Comparison of ENCODE assay signal across 25 cellular contexts in the genomic region with DNA sequence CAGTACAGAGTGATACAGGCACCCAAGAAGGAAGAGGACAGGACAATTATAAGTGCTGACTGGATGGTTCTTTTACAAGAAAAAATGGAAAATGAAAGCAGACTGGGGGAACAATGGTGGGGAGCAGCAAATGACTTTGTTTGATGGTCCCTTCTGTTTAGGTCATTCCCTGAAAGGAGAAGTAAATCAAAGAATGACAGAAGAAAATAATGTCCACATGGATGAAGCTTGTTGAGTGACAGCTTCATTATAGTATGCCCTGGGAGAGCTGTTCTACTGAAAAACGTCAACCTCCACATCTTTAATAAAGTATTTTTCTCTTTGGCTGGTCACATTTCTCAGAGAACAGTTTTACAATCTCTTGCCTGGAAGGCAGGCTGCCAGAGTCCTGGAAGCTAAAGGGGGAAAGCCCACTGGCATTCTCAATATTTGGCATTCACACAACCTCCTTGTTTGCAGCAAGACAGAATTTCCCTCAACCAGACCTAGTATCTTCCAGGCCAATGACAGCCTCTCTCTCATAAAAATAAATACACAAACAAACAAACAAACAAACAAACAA.
DNase-seq lines count a peak whose midpoint lies in the region; ATAC-seq, FAIRE-seq and TF ChIP-seq lines count a peak whose summit lies in the region.
"Had no signal": no experiment of that assay in that cellular context is flagged by ENCODE, and none has a peak within 500 bp of the region (broad histone marks: within the 10 kb centered on the region; RNA-seq: fewer than 3 reads in every experiment).

No MANE protein-coding gene starts in this region.

- no peak for TF ChIP-seq EP300 in K562 (IDR thresholded peaks at IDR 0.05; ENCODE audit: low read length)

- intact Hi-C loops in K562 (cut with micrococcal nuclease) = no loop called here
- intact Hi-C loops in uterus (cut with DNase I; ENCODE audit: low total_unique reads) = no loop called here

- no TSS peak for BruUV-seq in K562 (replicated peaks; lab: Mats Ljungman, UMichigan)

- H3K27ac ChIP-seq in K562 (ENCODE audit: extremely low read depth, low read depth, low read length) = no peak overlapping the region
- peak overlapping the region; percentile 17 to 45 for H3K27ac ChIP-seq in uterus
- H3K27ac ChIP-seq: 22Rv1; BLaER1 treated with 17β-estradiol and CSF1 and Interleukin-3, amounts not matched to agents 10 nM and 100 nM; prostate gland had no signal

- TF ChIP-seq POLR2A in K562 (conservative IDR thresholded peaks at IDR 0.05) = no peak
- TF ChIP-seq POLR2A in uterus (IDR thresholded peaks at IDR 0.05) = no peak

- no peaks in the 10 kb centered on the region for H3K9me3 ChIP-seq in K562 (replicated peaks; ENCODE audit: control insufficient read depth, insufficient read depth, low read depth, low read length)
- no peaks in the 10 kb centered on the region for H3K9me3 ChIP-seq in uterus
- H3K9me3 ChIP-seq: gastroesophageal sphincter, prostate gland had no signal

- no peak for FAIRE-seq in K562 (lab: Jason Lieb, UNC)
- FAIRE-seq: bronchial epithelial cell, endothelial cell of umbilical vein had no signal

- TF ChIP-seq CTCF in K562 (IDR thresholded peaks at IDR 0.05 in 2 of 3, conservative IDR thresholded peaks at IDR 0.05 in 1 of 3; ENCODE audit: insufficient read depth in 2 of 3, low read depth in 1 of 3, low read length in 3 of 3) (no peak), uterus (IDR thresholded peaks at IDR 0.05) (no peak), omental fat pad (IDR thresholded peaks at IDR 0.05) (no peak)

- no peak overlapping the region for H3K4me2 ChIP-seq in K562 (ENCODE audit: insufficient read depth, low read length)
- H3K4me2 ChIP-seq: BLaER1 treated with 17β-estradiol and CSF1 and Interleukin-3, amounts not matched to agents 10 nM and 100 nM had no signal

- H3K9ac ChIP-seq in K562 (ENCODE audit: insufficient read depth in 1 of 2, low read depth in 2 of 2, low read length in 2 of 2) = no peak overlapping the region
- H3K9ac ChIP-seq: BLaER1 treated with 17β-estradiol and CSF1 and Interleukin-3, amounts not matched to agents 10 nM and 100 nM had no signal

- H3K27me3 Mint-ChIP-seq in activated naive CD8-positive, alpha-beta T cell treated with anti-CD3 and anti-CD28 coated beads for 36 hours = no peaks in the 10 kb centered on the region
- no peaks in the 10 kb centered on the region for H3K27me3 Mint-ChIP-seq in activated naive CD8-positive, alpha-beta T cell treated with anti-CD3 and anti-CD28 coated beads, Interleukin-2, amount 50 U/mL, for 24 hours
- H3K27me3 Mint-ChIP-seq: activated naive CD8-positive, alpha-beta T cell treated with anti-CD3 and anti-CD28 coated beads, Interleukin-2, amount 10 ng/mL, durations not matched to agents 7 days and 5 days; activated T-helper 17 cell treated with anti-CD3 and anti-CD28 coated beads, Interleukin-2, amount 50 U/mL, for 72 hours; dendritic cell treated with granulocyte-macrophage colony-stimulating factor and Interleukin-4, amounts not matched to agents 40 ng/mL and 50 ng/mL, for 4 days; stimulated activated naive CD8-positive, alpha-beta T cell treated with anti-CD3 and anti-CD28 coated beads, Interleukin-15, Interleukin-2, amounts not matched to agents 100 ng/mL and 50 ng/mL, for 24 hours had no signal

- no peak for ATAC-seq in activated naive CD8-positive, alpha-beta T cell treated with anti-CD3 and anti-CD28 coated beads, Interleukin-2, amount 50 U/mL, for 24 hours
- ATAC-seq in K562 (no peak), HG03520 (IDR thresholded peaks at IDR 0.05; ENCODE audit: unreplicated experiment) (no peak), GM21390 (IDR thresholded peaks at IDR 0.05; ENCODE audit: unreplicated experiment) (no peak), omental fat pad (ENCODE audit: low FRiP score) (no peak)
- ATAC-seq: activated T-helper 17 cell treated with anti-CD3 and anti-CD28 coated beads, Interleukin-2, amount 50 U/mL, for 72 hours; gastroesophageal sphincter; PC-3 had no signal

- no peak for TF ChIP-seq RAD21 in K562 (CRISPR knock-in tag; conservative IDR thresholded peaks at IDR 0.05 in 1 of 2, IDR thresholded peaks at IDR 0.05 in 1 of 2)

- peaks cover 5% of the 10 kb centered on the region for H3K36me3 Mint-ChIP-seq in activated naive CD8-positive, alpha-beta T cell treated with anti-CD3 and anti-CD28 coated beads for 36 hours
- no peaks in the 10 kb centered on the region for H3K36me3 Mint-ChIP-seq in activated naive CD8-positive, alpha-beta T cell treated with anti-CD3 and anti-CD28 coated beads, Interleukin-2, amount 50 U/mL, for 24 hours (ENCODE audit: low read depth)
- H3K36me3 Mint-ChIP-seq: activated naive CD8-positive, alpha-beta T cell treated with anti-CD3 and anti-CD28 coated beads, Interleukin-2, amount 10 ng/mL, durations not matched to agents 7 days and 5 days had no signal

- CTCF ChIA-PET in K562 (lab: Yijun Ruan, JAX; ENCODE audit: low intra/inter-chr PET ratio) = no interaction called here

- no peak overlapping the region for H2AFZ ChIP-seq in K562 (ENCODE audit: low read depth, low read length)

- 0% methylated on average over 1 of the region's 1 CpG for WGBS in K562 (ENCODE audit: insufficient coverage, low coverage, missing lambda C conversion rate)

- H3K4me3 ChIP-seq in K562 = no peak overlapping the region
- H3K4me3 ChIP-seq in uterus = no peak overlapping the region
- H3K4me3 ChIP-seq: BLaER1 treated with 17β-estradiol and CSF1 and Interleukin-3, amounts not matched to agents 10 nM and 100 nM; gastroesophageal sphincter; prostate gland had no signal

- peak overlapping the region; percentile 43 for H3K27ac Mint-ChIP-seq in activated naive CD8-positive, alpha-beta T cell treated with anti-CD3 and anti-CD28 coated beads for 36 hours
- H3K27ac Mint-ChIP-seq in activated naive CD8-positive, alpha-beta T cell treated with anti-CD3 and anti-CD28 coated beads, Interleukin-2, amount 50 U/mL, for 24 hours = no peak overlapping the region
- H3K27ac Mint-ChIP-seq: activated naive CD8-positive, alpha-beta T cell treated with anti-CD3 and anti-CD28 coated beads, Interleukin-2, amount 10 ng/mL, durations not matched to agents 7 days and 5 days; activated T-helper 17 cell treated with anti-CD3 and anti-CD28 coated beads, Interleukin-2, amount 50 U/mL, for 72 hours; dendritic cell treated with granulocyte-macrophage colony-stimulating factor and Interleukin-4, amounts not matched to agents 40 ng/mL and 50 ng/mL, for 4 days; stimulated activated naive CD8-positive, alpha-beta T cell treated with anti-CD3 and anti-CD28 coated beads, Interleukin-15, Interleukin-2, amounts not matched to agents 100 ng/mL and 50 ng/mL, for 24 hours had no signal

- H3K9me1 ChIP-seq in K562 (ENCODE audit: control insufficient read depth, insufficient read depth, low read length) = no peaks in the 10 kb centered on the region

- H3K4me3 Mint-ChIP-seq in activated naive CD8-positive, alpha-beta T cell treated with anti-CD3 and anti-CD28 coated beads for 36 hours = no peak overlapping the region
- no peak overlapping the region for H3K4me3 Mint-ChIP-seq in activated naive CD8-positive, alpha-beta T cell treated with anti-CD3 and anti-CD28 coated beads, Interleukin-2, amount 50 U/mL, for 24 hours
- H3K4me3 Mint-ChIP-seq: activated naive CD8-positive, alpha-beta T cell treated with anti-CD3 and anti-CD28 coated beads, Interleukin-2, amount 10 ng/mL, durations not matched to agents 7 days and 5 days; activated T-helper 17 cell treated with anti-CD3 and anti-CD28 coated beads, Interleukin-2, amount 50 U/mL, for 72 hours; dendritic cell treated with granulocyte-macrophage colony-stimulating factor and Interleukin-4, amounts not matched to agents 40 ng/mL and 50 ng/mL, for 4 days; nephron progenitor cell; stimulated activated naive CD8-positive, alpha-beta T cell treated with anti-CD3 and anti-CD28 coated beads, Interleukin-15, Interleukin-2, amounts not matched to agents 100 ng/mL and 50 ng/mL, for 24 hours had no signal

- H3K4me1 Mint-ChIP-seq in activated naive CD8-positive, alpha-beta T cell treated with anti-CD3 and anti-CD28 coated beads for 36 hours = no peaks in the 10 kb centered on the region
- H3K4me1 Mint-ChIP-seq in activated naive CD8-positive, alpha-beta T cell treated with anti-CD3 and anti-CD28 coated beads, Interleukin-2, amount 50 U/mL, for 24 hours = no peaks in the 10 kb centered on the region
- H3K4me1 Mint-ChIP-seq: activated naive CD8-positive, alpha-beta T cell treated with anti-CD3 and anti-CD28 coated beads, Interleukin-2, amount 10 ng/mL, durations not matched to agents 7 days and 5 days; activated T-helper 17 cell treated with anti-CD3 and anti-CD28 coated beads, Interleukin-2, amount 50 U/mL, for 72 hours had no signal

- no peaks in the 10 kb centered on the region for H3K4me1 ChIP-seq in K562 (replicated peaks in 1 of 2; ENCODE audit: control insufficient read depth in 2 of 2, insufficient read depth in 2 of 2, low read length in 2 of 2)
- H3K4me1 ChIP-seq in uterus = no peaks in the 10 kb centered on the region
- H3K4me1 ChIP-seq: BLaER1 treated with 17β-estradiol and CSF1 and Interleukin-3, amounts not matched to agents 10 nM and 100 nM; prostate gland had no signal

- H3K36me3 ChIP-seq in K562 (ENCODE audit: control insufficient read depth, insufficient read depth, low read length) (no peaks in the 10 kb centered on the region), uterus (no peaks in the 10 kb centered on the region)
- H3K36me3 ChIP-seq: prostate gland had no signal

- no peaks in the 10 kb centered on the region for H3K9me3 Mint-ChIP-seq in activated naive CD8-positive, alpha-beta T cell treated with anti-CD3 and anti-CD28 coated beads for 36 hours
- no peaks in the 10 kb centered on the region for H3K9me3 Mint-ChIP-seq in activated naive CD8-positive, alpha-beta T cell treated with anti-CD3 and anti-CD28 coated beads, Interleukin-2, amount 50 U/mL, for 24 hours
- H3K9me3 Mint-ChIP-seq: activated naive CD8-positive, alpha-beta T cell treated with anti-CD3 and anti-CD28 coated beads, Interleukin-2, amount 10 ng/mL, durations not matched to agents 7 days and 5 days; activated T-helper 17 cell treated with anti-CD3 and anti-CD28 coated beads, Interleukin-2, amount 50 U/mL, for 72 hours; dendritic cell treated with granulocyte-macrophage colony-stimulating factor and Interleukin-4, amounts not matched to agents 40 ng/mL and 50 ng/mL, for 4 days; nephron progenitor cell; stimulated activated naive CD8-positive, alpha-beta T cell treated with anti-CD3 and anti-CD28 coated beads, Interleukin-15, Interleukin-2, amounts not matched to agents 100 ng/mL and 50 ng/mL, for 24 hours had no signal

- POLR2A ChIA-PET in K562 (lab: Yijun Ruan, JAX) = no interaction called here

- no peaks in the 10 kb centered on the region for H3K27me3 ChIP-seq in K562 (ENCODE audit: control insufficient read depth in 2 of 2, insufficient read depth in 2 of 2, low read length in 2 of 2)
- no peaks in the 10 kb centered on the region for H3K27me3 ChIP-seq in uterus
- H3K27me3 ChIP-seq: BLaER1 treated with 17β-estradiol and CSF1 and Interleukin-3, amounts not matched to agents 10 nM and 100 nM; gastroesophageal sphincter had no signal

- no peaks in the 10 kb centered on the region for H4K20me1 ChIP-seq in K562 (replicated peaks; ENCODE audit: control insufficient read depth, insufficient read depth, low read length)
- H4K20me1 ChIP-seq: BLaER1 treated with 17β-estradiol and CSF1 and Interleukin-3, amounts not matched to agents 10 nM and 100 nM had no signal

- in situ Hi-C loops in K562 (cut with MboI) = no loop called here

- H3K79me2 ChIP-seq in K562 (ENCODE audit: control insufficient read depth, insufficient read depth, low read length) = no peaks in the 10 kb centered on the region

- DNase-seq in activated naive CD8-positive, alpha-beta T cell treated with anti-CD3 and anti-CD28 coated beads for 36 hours = no peak
- DNase-seq in activated naive CD8-positive, alpha-beta T cell treated with anti-CD3 and anti-CD28 coated beads, Interleukin-2, amount 50 U/mL, for 24 hours = no peak
- DNase-seq in K562 (ENCODE audit: extremely low read depth in 1 of 4, low spot score in 3 of 4) (no peak), iris pigment epithelial cell (ENCODE audit: low read depth) (peak; percentile 33), uterus (peak; percentile 25 to 27), omental fat pad (ENCODE audit: low spot score) (no peak)
- DNase-seq: activated CD4-positive, alpha-beta T cell treated with anti-CD3 and anti-CD28 coated beads for 4 hours; activated naive CD8-positive, alpha-beta T cell treated with anti-CD3 and anti-CD28 coated beads, Interleukin-2, amount 10 ng/mL, durations not matched to agents 7 days and 5 days; NCI-H1694; NCI-H748 treated with DMSO at 0.1 percent for 48 hours; nephron progenitor cell; PC-3; SIG-M5; stimulated activated CD4-positive, alpha-beta T cell treated with anti-CD3 and anti-CD28 coated beads, Interleukin-4, amount 100 ng/mL, for 1 hour had no signal

Comparison
In these comparisons a context has a peak if more than half of its experiments do, and no peak if none do; other contexts are left out.
1. DNase-seq: peak in iris pigment epithelial cell (single experiment) and uterus (2 of 2); none in activated naive CD8-positive, alpha-beta T cell treated with anti-CD3 and anti-CD28 coated beads for 36 hours (single experiment), activated naive CD8-positive, alpha-beta T cell treated with anti-CD3 and anti-CD28 coated beads, Interleukin-2, amount 50 U/mL, for 24 hours (single experiment), K562 (0 of 4) and omental fat pad (single experiment).